10 cellular contexts compared by ENCODE assay signal in the genomic region with DNA sequence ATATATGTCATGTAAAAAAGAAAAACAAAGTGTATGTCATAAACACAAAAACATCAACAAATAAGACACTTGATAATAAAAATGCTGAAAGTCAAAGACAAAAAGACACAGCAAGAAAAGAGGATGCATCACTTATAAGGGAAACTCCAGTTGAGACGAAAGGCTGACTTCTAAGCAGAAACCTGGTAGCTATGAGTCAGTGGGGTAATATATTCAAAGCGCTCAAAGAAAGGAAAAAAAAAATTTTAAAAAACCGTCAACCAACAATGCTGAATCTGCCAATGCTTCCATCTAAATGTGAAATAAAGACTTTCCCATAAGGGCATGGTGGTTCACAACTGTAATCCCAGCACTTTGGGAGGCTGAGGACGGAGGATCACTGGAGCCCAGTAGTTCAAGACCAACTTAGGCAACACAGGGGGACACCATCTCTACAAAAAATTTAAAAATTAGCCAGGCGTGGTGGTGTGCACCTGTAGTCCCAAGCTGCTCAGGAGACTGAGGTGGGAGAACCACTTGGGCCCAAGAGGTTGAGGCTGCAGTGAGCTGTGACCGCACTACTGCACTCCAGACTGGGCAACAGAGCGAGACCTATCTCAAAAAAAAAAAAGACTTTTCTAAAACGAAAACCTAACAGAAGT. TPM values are rescaled to one million over a fixed set of nuclear protein-coding genes. Genes with fewer than 3 reads are reported as not detected.
DNase-seq lines count a peak whose midpoint lies in the region; ATAC-seq, FAIRE-seq and TF ChIP-seq lines count a peak whose summit lies in the region.
"Had no signal": no experiment of that assay in that cellular context is flagged by ENCODE, and none has a peak within 500 bp of the region (broad histone marks: within the 10 kb centered on the region; RNA-seq: fewer than 3 reads in every experiment).

No MANE protein-coding gene starts in this region.

- TF ChIP-seq EP300 in tibial nerve (IDR thresholded peaks at IDR 0.05): no peak

- H3K4me1 ChIP-seq in keratinocyte (ENCODE audit: control insufficient read depth, extremely low read depth, insufficient read depth, low read length): peaks cover 3% of the 10 kb centered on the region
- H3K4me1 ChIP-seq in tibial nerve: peaks cover 0 to 23% (median 2%) of the 10 kb centered on the region in 4 donors

- no peak for TF ChIP-seq POLR2A in tibial nerve (IDR thresholded peaks at IDR 0.05)

- no peak overlapping the region for H2AFZ ChIP-seq in keratinocyte (ENCODE audit: control insufficient read depth, low read length)

- no peak overlapping the region for H3K4me2 ChIP-seq in keratinocyte (ENCODE audit: control insufficient read depth, extremely low read depth, insufficient read depth, low read depth, low read length)

- dilution Hi-C loops in keratinocyte (cut with MboI; ENCODE audit: extremely low pct_ligation_motif_present, low sequenced_read_pairs): no loop called here

- no peaks in the 10 kb centered on the region for H4K20me1 ChIP-seq in keratinocyte (ENCODE audit: control insufficient read depth, extremely low read depth, insufficient read depth, low read length)

- no peak overlapping the region for H3K4me3 ChIP-seq in keratinocyte (ENCODE audit: control insufficient read depth in 2 of 3, extremely low read depth in 1 of 3, insufficient read depth in 2 of 3, low read depth in 1 of 3, low read length in 3 of 3)
- no peak overlapping the region for H3K4me3 ChIP-seq in tibial nerve

- H3K9me1 ChIP-seq in keratinocyte (ENCODE audit: control insufficient read depth, extremely low read depth, insufficient read depth, low read length): no peaks in the 10 kb centered on the region

- H3K36me3 ChIP-seq in keratinocyte (ENCODE audit: control insufficient read depth in 2 of 2, extremely low read depth in 1 of 2, insufficient read depth in 2 of 2, low read length in 2 of 2) (no peaks in the 10 kb centered on the region), tibial nerve (peaks cover 0 to 4% (median 0%) of the 10 kb centered on the region in 3 donors)

- no peak for FAIRE-seq in keratinocyte (lab: Jason Lieb, UNC)

- peak overlapping the region; percentile 39 for H3K9ac ChIP-seq in keratinocyte (ENCODE audit: control insufficient read depth, extremely low read depth, insufficient read depth, low read length)

- H3K79me2 ChIP-seq in keratinocyte (ENCODE audit: control insufficient read depth, insufficient read depth, low read length): peaks cover 76% of the 10 kb centered on the region

- peak; percentile 51 for ATAC-seq in GM18520 (IDR thresholded peaks at IDR 0.05; ENCODE audit: unreplicated experiment)
- ATAC-seq in GM21526 (IDR thresholded peaks at IDR 0.05; ENCODE audit: low FRiP score, unreplicated experiment): peak; percentile 52
- ATAC-seq in HG03442 (IDR thresholded peaks at IDR 0.05; ENCODE audit: unreplicated experiment): peak; percentile 70

- no peaks in the 10 kb centered on the region for H3K27me3 ChIP-seq in keratinocyte (ENCODE audit: control insufficient read depth, extremely low read depth, insufficient read depth, low read length)
- no peaks in the 10 kb centered on the region for H3K27me3 ChIP-seq in tibial nerve

- TF ChIP-seq CTCF in keratinocyte (optimal IDR thresholded peaks at IDR 0.05 in 1 of 3, IDR thresholded peaks at IDR 0.05 in 1 of 3, conservative IDR thresholded peaks at IDR 0.05 in 1 of 3; ENCODE audit: extremely low read depth in 1 of 3, insufficient read depth in 2 of 3, low read length in 3 of 3) (no peak), tibial nerve (IDR thresholded peaks at IDR 0.05) (no peak)

- H3K27ac ChIP-seq in keratinocyte (ENCODE audit: control insufficient read depth, insufficient read depth, low read length) (peak overlapping the region; percentile 23), tibial nerve (no peak overlapping the region), substantia nigra (ENCODE audit: low read depth, low read length, poor library complexity, severe bottlenecking) (no peak overlapping the region)

- WGBS in tibial nerve, 2 donors: 86 to 90% methylated on average over 8 of the region's 8 CpGs

- no peaks in the 10 kb centered on the region for H3K9me3 ChIP-seq in keratinocyte (ENCODE audit: control insufficient read depth, low read depth, low read length)
- H3K9me3 ChIP-seq in tibial nerve: peaks cover 0 to 14% (median 0%) of the 10 kb centered on the region in 4 donors

- no peak for DNase-seq in keratinocyte (ENCODE audit: low read depth, low spot score)
- DNase-seq in tibial nerve (ENCODE audit: low spot score in 2 of 2): no peak
- DNase-seq in NCI-H774 (lab: John Stamatoyannopoulos, UW): no peak
- DNase-seq in occipital lobe (lab: John Stamatoyannopoulos, UW): no peak
- no peak for DNase-seq in substantia nigra (lab: John Stamatoyannopoulos, UW)
- DNase-seq: activated CD4-positive, CD25-positive, alpha-beta regulatory T cell; NCI-H2029 had no signal

RNA-seq across cellular contexts. Expression of gene USP12, which starts 24.0 kb away (rescaled TPM):
- 9.7 to 20.7 TPM (median 11.2 TPM) in 3 replicates for polyA plus RNA-seq in keratinocyte
- polyA plus RNA-seq in keratinocyte (2011; ENCODE audit: low read depth): 11.4 TPM
- polyA plus RNA-seq in keratinocyte (2011; cell fraction: cytosol; rRNA removed): 9.4 and 19.0 TPM in 2 replicates
- 9.1 and 11.4 TPM in 2 replicates for polyA plus RNA-seq in keratinocyte (2011; cell fraction: nucleus; rRNA removed)
- 12.9 and 19.2 TPM in 2 replicates for polyA plus RNA-seq in keratinocyte (2012; ENCODE audit: low replicate concordance)
- polyA minus RNA-seq in keratinocyte: 2.1 to 19.8 TPM (median 9.6 TPM) in 3 replicates
- polyA minus RNA-seq in keratinocyte (2011; cell fraction: cytosol; rRNA and poly(A)+ RNA removed): 9.2 TPM
- polyA minus RNA-seq in keratinocyte (2011; cell fraction: nucleus; rRNA and poly(A)+ RNA removed): 8.4 and 16.5 TPM in 2 replicates
- 10 to 100 TPM; 16.9 to 26.7 (median 22.6) TPM for total RNA-seq in tibial nerve
- 67.4 TPM for total RNA-seq in occipital lobe
